1 cellular context compared by ENCODE assay signal in the genomic region with DNA sequence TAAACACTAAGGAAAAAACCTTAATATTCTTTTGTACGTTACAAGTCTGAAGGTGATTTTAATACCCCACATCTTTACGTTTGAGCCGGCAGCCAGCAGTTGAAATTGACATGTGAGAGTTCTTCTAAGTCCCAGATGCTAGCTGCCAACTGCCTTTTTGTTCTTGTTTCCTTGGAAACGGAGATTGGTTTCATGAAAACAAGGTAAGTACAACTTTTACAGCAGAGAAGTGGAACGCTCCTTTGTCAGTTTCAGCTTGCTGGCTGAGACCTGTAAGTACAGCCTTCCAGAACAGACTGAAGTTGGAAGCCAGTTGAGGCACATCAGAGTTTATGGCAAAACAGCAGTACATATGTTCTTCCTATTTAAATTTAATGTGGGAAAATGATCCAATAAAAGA.
TF ChIP-seq lines count a peak whose summit lies in the region.

No MANE protein-coding gene starts in this region.

TF ChIP-seq in GM23338, 12 proteins besides CTCF, POLR2A, EP300 and RAD21 (continued from another document):
- TF ChIP-seq, protein P1, sequence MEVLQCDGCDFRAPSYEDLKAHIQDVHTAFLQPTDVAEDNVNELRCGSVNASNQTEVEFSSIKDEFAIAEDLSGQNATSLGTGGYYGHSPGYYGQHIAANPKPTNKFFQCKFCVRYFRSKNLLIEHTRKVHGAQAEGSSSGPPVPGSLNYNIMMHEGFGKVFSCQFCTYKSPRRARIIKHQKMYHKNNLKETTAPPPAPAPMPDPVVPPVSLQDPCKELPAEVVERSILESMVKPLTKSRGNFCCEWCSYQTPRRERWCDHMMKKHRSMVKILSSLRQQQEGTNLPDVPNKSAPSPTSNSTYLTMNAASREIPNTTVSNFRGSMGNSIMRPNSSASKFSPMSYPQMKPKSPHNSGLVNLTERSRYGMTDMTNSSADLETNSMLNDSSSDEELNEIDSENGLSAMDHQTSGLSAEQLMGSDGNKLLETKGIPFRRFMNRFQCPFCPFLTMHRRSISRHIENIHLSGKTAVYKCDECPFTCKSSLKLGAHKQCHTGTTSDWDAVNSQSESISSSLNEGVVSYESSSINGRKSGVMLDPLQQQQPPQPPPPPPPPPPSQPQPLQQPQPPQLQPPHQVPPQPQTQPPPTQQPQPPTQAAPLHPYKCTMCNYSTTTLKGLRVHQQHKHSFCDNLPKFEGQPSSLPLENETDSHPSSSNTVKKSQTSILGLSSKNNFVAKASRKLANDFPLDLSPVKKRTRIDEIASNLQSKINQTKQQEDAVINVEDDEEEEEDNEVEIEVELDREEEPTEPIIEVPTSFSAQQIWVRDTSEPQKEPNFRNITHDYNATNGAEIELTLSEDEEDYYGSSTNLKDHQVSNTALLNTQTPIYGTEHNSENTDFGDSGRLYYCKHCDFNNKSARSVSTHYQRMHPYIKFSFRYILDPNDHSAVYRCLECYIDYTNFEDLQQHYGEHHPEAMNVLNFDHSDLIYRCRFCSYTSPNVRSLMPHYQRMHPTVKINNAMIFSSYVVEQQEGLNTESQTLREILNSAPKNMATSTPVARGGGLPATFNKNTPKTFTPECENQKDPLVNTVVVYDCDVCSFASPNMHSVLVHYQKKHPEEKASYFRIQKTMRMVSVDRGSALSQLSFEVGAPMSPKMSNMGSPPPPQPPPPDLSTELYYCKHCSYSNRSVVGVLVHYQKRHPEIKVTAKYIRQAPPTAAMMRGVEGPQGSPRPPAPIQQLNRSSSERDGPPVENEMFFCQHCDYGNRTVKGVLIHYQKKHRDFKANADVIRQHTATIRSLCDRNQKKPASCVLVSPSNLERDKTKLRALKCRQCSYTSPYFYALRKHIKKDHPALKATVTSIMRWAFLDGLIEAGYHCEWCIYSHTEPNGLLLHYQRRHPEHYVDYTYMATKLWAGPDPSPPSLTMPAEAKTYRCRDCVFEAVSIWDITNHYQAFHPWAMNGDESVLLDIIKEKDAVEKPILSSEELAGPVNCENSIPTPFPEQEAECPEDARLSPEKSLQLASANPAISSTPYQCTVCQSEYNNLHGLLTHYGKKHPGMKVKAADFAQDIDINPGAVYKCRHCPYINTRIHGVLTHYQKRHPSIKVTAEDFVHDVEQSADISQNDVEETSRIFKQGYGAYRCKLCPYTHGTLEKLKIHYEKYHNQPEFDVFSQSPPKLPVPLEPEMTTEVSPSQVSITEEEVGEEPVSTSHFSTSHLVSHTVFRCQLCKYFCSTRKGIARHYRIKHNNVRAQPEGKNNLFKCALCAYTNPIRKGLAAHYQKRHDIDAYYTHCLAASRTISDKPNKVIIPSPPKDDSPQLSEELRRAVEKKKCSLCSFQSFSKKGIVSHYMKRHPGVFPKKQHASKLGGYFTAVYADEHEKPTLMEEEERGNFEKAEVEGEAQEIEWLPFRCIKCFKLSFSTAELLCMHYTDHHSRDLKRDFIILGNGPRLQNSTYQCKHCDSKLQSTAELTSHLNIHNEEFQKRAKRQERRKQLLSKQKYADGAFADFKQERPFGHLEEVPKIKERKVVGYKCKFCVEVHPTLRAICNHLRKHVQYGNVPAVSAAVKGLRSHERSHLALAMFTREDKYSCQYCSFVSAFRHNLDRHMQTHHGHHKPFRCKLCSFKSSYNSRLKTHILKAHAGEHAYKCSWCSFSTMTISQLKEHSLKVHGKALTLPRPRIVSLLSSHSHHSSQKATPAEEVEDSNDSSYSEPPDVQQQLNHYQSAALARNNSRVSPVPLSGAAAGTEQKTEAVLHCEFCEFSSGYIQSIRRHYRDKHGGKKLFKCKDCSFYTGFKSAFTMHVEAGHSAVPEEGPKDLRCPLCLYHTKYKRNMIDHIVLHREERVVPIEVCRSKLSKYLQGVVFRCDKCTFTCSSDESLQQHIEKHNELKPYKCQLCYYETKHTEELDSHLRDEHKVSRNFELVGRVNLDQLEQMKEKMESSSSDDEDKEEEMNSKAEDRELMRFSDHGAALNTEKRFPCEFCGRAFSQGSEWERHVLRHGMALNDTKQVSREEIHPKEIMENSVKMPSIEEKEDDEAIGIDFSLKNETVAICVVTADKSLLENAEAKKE (CRISPR knock-in tag; IDR thresholded peaks at IDR 0.05) = no peak
- TF ChIP-seq JUNB (IDR thresholded peaks at IDR 0.05; ENCODE audit: unreplicated experiment) (no peak), CREB1 (CRISPR knock-in tag; IDR thresholded peaks at IDR 0.05; ENCODE audit: low read depth) (no peak), ZNF331 (CRISPR knock-in tag; IDR thresholded peaks at IDR 0.05; ENCODE audit: low read depth) (no peak), STAT1 (IDR thresholded peaks at IDR 0.05; ENCODE audit: unreplicated experiment) (no peak), EZH2phosphoT487 (IDR thresholded peaks at IDR 0.05; ENCODE audit: unreplicated experiment) (no peak)
- TF ChIP-seq, protein P2, sequence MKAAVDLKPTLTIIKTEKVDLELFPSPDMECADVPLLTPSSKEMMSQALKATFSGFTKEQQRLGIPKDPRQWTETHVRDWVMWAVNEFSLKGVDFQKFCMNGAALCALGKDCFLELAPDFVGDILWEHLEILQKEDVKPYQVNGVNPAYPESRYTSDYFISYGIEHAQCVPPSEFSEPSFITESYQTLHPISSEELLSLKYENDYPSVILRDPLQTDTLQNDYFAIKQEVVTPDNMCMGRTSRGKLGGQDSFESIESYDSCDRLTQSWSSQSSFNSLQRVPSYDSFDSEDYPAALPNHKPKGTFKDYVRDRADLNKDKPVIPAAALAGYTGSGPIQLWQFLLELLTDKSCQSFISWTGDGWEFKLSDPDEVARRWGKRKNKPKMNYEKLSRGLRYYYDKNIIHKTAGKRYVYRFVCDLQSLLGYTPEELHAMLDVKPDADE (IDR thresholded peaks at IDR 0.05) = no peak
- TF ChIP-seq, protein P3, sequence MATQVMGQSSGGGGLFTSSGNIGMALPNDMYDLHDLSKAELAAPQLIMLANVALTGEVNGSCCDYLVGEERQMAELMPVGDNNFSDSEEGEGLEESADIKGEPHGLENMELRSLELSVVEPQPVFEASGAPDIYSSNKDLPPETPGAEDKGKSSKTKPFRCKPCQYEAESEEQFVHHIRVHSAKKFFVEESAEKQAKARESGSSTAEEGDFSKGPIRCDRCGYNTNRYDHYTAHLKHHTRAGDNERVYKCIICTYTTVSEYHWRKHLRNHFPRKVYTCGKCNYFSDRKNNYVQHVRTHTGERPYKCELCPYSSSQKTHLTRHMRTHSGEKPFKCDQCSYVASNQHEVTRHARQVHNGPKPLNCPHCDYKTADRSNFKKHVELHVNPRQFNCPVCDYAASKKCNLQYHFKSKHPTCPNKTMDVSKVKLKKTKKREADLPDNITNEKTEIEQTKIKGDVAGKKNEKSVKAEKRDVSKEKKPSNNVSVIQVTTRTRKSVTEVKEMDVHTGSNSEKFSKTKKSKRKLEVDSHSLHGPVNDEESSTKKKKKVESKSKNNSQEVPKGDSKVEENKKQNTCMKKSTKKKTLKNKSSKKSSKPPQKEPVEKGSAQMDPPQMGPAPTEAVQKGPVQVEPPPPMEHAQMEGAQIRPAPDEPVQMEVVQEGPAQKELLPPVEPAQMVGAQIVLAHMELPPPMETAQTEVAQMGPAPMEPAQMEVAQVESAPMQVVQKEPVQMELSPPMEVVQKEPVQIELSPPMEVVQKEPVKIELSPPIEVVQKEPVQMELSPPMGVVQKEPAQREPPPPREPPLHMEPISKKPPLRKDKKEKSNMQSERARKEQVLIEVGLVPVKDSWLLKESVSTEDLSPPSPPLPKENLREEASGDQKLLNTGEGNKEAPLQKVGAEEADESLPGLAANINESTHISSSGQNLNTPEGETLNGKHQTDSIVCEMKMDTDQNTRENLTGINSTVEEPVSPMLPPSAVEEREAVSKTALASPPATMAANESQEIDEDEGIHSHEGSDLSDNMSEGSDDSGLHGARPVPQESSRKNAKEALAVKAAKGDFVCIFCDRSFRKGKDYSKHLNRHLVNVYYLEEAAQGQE (IDR thresholded peaks at IDR 0.05; ENCODE audit: unreplicated experiment) = no peak
